1 cellular context compared by ENCODE assay signal in the genomic region with DNA sequence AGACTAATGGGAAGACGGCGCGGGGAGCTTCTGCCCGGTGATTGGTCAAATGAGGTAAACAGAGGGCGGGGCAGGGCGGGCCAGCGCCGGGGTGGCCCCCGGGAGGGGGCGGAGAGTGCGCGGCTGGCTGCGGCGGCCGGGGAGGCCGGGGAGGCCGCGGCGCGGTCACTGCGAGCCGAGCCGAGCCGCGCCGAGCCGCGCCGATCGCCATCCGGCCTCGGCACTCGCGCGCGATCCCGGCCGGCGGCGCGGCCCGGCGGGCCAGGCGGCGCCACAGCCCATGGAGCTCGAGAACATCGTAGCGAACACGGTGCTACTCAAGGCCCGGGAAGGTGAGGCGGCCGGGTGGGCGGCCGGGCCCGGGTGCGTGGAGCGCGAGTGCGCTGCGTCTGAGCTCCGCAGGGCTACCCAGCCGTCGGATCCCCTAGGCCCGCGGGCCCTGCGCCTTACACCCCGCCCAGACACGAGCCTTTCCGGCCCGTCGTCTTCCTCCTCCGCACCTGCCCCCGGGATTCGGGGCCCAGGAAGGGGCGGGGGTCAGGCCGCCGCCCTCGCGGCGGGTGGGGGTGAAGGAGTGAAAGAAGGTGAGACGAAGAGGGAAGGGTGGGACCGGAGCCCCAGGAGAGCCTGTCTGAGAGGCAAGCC.
TF ChIP-seq lines count a peak whose summit lies in the region.

GRK6 (plus strand) TSS at position 111 of the 645 bp plus-strand sequence; CDS start at position 281, 170 bp downstream.

TF ChIP-seq in GM12878, 131 proteins besides CTCF, POLR2A, EP300 and RAD21 (continued from another document):
- TF ChIP-seq, protein P1, sequence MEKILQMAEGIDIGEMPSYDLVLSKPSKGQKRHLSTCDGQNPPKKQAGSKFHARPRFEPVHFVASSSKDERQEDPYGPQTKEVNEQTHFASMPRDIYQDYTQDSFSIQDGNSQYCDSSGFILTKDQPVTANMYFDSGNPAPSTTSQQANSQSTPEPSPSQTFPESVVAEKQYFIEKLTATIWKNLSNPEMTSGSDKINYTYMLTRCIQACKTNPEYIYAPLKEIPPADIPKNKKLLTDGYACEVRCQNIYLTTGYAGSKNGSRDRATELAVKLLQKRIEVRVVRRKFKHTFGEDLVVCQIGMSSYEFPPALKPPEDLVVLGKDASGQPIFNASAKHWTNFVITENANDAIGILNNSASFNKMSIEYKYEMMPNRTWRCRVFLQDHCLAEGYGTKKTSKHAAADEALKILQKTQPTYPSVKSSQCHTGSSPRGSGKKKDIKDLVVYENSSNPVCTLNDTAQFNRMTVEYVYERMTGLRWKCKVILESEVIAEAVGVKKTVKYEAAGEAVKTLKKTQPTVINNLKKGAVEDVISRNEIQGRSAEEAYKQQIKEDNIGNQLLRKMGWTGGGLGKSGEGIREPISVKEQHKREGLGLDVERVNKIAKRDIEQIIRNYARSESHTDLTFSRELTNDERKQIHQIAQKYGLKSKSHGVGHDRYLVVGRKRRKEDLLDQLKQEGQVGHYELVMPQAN (conservative IDR thresholded peaks at IDR 0.05), result peak; percentile 70; the same call in 1 of the 2 replicates
- TF ChIP-seq TCF12 (IDR thresholded peaks at IDR 0.05; ENCODE audit: low read depth, low read length), result 0 out of 2 replicates have a peak, but pooled peaks have one; percentile 4
- TF ChIP-seq SMC3 (IDR thresholded peaks at IDR 0.05; ENCODE audit: borderline replicate concordance, low read length), result no peak
- TF ChIP-seq NFXL1 (IDR thresholded peaks at IDR 0.05; ENCODE audit: borderline replicate concordance), result no peak
- TF ChIP-seq MXI1 (IDR thresholded peaks at IDR 0.05; ENCODE audit: low read depth, low read length), result peak; percentile 64
- 0 out of 2 replicates have a peak, but pooled peaks have one; percentile 10 for TF ChIP-seq TCF3 (IDR thresholded peaks at IDR 0.05; ENCODE audit: borderline replicate concordance, insufficient read depth, low read depth, low read length)
- TF ChIP-seq LARP7 (IDR thresholded peaks at IDR 0.05), result peak; percentile 97
- 0 out of 2 replicates have a peak, but pooled peaks have one; percentile 18 for TF ChIP-seq BCLAF1 (IDR thresholded peaks at IDR 0.05)
- TF ChIP-seq, protein P2, sequence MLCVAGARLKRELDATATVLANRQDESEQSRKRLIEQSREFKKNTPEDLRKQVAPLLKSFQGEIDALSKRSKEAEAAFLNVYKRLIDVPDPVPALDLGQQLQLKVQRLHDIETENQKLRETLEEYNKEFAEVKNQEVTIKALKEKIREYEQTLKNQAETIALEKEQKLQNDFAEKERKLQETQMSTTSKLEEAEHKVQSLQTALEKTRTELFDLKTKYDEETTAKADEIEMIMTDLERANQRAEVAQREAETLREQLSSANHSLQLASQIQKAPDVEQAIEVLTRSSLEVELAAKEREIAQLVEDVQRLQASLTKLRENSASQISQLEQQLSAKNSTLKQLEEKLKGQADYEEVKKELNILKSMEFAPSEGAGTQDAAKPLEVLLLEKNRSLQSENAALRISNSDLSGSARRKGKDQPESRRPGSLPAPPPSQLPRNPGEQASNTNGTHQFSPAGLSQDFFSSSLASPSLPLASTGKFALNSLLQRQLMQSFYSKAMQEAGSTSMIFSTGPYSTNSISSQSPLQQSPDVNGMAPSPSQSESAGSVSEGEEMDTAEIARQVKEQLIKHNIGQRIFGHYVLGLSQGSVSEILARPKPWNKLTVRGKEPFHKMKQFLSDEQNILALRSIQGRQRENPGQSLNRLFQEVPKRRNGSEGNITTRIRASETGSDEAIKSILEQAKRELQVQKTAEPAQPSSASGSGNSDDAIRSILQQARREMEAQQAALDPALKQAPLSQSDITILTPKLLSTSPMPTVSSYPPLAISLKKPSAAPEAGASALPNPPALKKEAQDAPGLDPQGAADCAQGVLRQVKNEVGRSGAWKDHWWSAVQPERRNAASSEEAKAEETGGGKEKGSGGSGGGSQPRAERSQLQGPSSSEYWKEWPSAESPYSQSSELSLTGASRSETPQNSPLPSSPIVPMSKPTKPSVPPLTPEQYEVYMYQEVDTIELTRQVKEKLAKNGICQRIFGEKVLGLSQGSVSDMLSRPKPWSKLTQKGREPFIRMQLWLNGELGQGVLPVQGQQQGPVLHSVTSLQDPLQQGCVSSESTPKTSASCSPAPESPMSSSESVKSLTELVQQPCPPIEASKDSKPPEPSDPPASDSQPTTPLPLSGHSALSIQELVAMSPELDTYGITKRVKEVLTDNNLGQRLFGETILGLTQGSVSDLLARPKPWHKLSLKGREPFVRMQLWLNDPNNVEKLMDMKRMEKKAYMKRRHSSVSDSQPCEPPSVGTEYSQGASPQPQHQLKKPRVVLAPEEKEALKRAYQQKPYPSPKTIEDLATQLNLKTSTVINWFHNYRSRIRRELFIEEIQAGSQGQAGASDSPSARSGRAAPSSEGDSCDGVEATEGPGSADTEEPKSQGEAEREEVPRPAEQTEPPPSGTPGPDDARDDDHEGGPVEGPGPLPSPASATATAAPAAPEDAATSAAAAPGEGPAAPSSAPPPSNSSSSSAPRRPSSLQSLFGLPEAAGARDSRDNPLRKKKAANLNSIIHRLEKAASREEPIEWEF (IDR thresholded peaks at IDR 0.05; ENCODE audit: insufficient replicate concordance, low read depth, low read length), result no peak
- TF ChIP-seq CHD1 (IDR thresholded peaks at IDR 0.05; ENCODE audit: low read depth, low read length), result peak; percentile 88; the same call in 1 of the 2 replicates
- no peak for TF ChIP-seq YY1 (IDR thresholded peaks at IDR 0.05; ENCODE audit: low read depth, low read length)
- peak; percentile 82; the same call in 1 of the 2 replicates for TF ChIP-seq BACH1 (IDR thresholded peaks at IDR 0.05; ENCODE audit: borderline replicate concordance)
- no peak for TF ChIP-seq PML (IDR thresholded peaks at IDR 0.05; ENCODE audit: low read length)
- 0 out of 2 replicates have a peak, but pooled peaks have one; percentile 30 for TF ChIP-seq ZNF217 (IDR thresholded peaks at IDR 0.05)
- peak; percentile 91 for TF ChIP-seq SMARCA5 (IDR thresholded peaks at IDR 0.05)
- peak; percentile 26; the same call in 1 of the 2 replicates for TF ChIP-seq RB1 (IDR thresholded peaks at IDR 0.05; ENCODE audit: borderline replicate concordance)
- TF ChIP-seq SMAD1 (IDR thresholded peaks at IDR 0.05; ENCODE audit: low read depth, partially characterized antibody), result no peak
- 0 out of 2 replicates have a peak, but pooled peaks have one; percentile 3 for TF ChIP-seq CEBPZ (IDR thresholded peaks at IDR 0.05; ENCODE audit: low read depth, low read length)
- peak; percentile 64; the same call in 1 of the 2 replicates for TF ChIP-seq NR2F1 (conservative IDR thresholded peaks at IDR 0.05)
- TF ChIP-seq STAT1 (conservative IDR thresholded peaks at IDR 0.05), result no peak
- 0 out of 2 replicates have a peak, but pooled peaks have one; percentile 10 for TF ChIP-seq HCFC1 (IDR thresholded peaks at IDR 0.05; ENCODE audit: low read length)
TF ChIP-seq in GM12878: peak in this region for 20.
